In the genomic region with DNA sequence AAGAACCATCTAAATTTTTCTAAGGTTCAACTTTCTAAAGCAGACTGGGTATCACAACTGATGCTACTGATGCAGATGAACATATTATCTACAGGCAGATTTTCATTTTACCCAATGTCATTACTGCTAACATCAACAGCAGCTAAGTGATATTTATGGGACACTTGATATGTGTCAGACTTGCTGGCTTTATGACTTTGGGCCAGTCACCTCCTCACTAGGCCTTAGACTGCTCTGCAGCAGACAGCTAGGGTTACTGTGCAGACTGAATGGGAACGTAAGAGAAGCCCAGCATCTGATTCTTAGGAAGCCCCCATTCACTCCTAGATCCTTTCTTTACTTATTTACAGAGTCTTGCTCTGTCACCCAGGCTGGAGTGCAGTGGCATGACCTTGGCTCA, we compare ENCODE assay signal across 18 cellular contexts.
"Had no signal": no experiment of that assay in that cellular context is flagged by ENCODE, and none has a peak within 500 bp of the region (broad histone marks: within the 10 kb centered on the region; RNA-seq: fewer than 3 reads in every experiment).

No MANE protein-coding gene starts in this region.

- H3K9me3 Mint-ChIP-seq: activated T-helper 17 cell treated with anti-CD3 and anti-CD28 coated beads, Interleukin-2, amount 50 U/mL, for 72 hours; central memory CD8-positive, alpha-beta T cell; natural killer cell; T-helper 1 cell treated with Interleukin-12 subunit alpha and Interleukin-12 subunit beta and Interleukin-4 antibody, amounts not matched to agents 30 μg/mL and 1 μg/mL, for 36 hours had no signal

- DNase-seq: activated CD4-positive, alpha-beta T cell treated with anti-CD3 and anti-CD28 coated beads for 1 hour; activated naive CD4-positive, alpha-beta T cell; activated T-cell treated with anti-CD3 and anti-CD28 coated beads for 4 hours; body of pancreas; left cardiac atrium; lower lobe of right lung; natural killer cell; retina; stimulated activated CD4-positive, alpha-beta T cell treated with anti-CD3 and anti-CD28 coated beads, Interleukin-2, amount 100 ng/mL, for 24 hours; thyroid gland; WERI-Rb-1 had no signal

- H3K4me1 ChIP-seq: lower lobe of right lung, SJSA1, thyroid gland had no signal

- H3K4me3 ChIP-seq: body of pancreas, coronary artery, hepatocyte, lower lobe of right lung, SJSA1, thyroid gland had no signal

- H3K4me2 ChIP-seq: hepatocyte had no signal

- H3K79me2 ChIP-seq: hepatocyte had no signal

- H3K27ac Mint-ChIP-seq: activated T-helper 17 cell treated with anti-CD3 and anti-CD28 coated beads, Interleukin-2, amount 50 U/mL, for 72 hours; natural killer cell; T-helper 1 cell treated with Interleukin-12 subunit alpha and Interleukin-12 subunit beta and Interleukin-4 antibody, amounts not matched to agents 30 μg/mL and 1 μg/mL, for 36 hours had no signal

- H3K27ac ChIP-seq: coronary artery, hepatocyte, lower lobe of right lung, neutrophil, SJSA1, thyroid gland, WERI-Rb-1 had no signal

- H3K27me3 ChIP-seq: body of pancreas, hepatocyte, neutrophil, SJSA1, thyroid gland had no signal

- H3K36me3 Mint-ChIP-seq: natural killer cell had no signal

- H3K4me3 Mint-ChIP-seq: activated T-helper 17 cell treated with anti-CD3 and anti-CD28 coated beads, Interleukin-2, amount 50 U/mL, for 72 hours; central memory CD8-positive, alpha-beta T cell; natural killer cell; T-helper 1 cell treated with Interleukin-12 subunit alpha and Interleukin-12 subunit beta and Interleukin-4 antibody, amounts not matched to agents 30 μg/mL and 1 μg/mL, for 36 hours had no signal

- H2AFZ ChIP-seq: hepatocyte had no signal

- H3K9me3 ChIP-seq: body of pancreas, lower lobe of right lung, neutrophil, SJSA1, thyroid gland had no signal

- H3K27me3 Mint-ChIP-seq: activated T-helper 17 cell treated with anti-CD3 and anti-CD28 coated beads, Interleukin-2, amount 50 U/mL, for 72 hours; central memory CD8-positive, alpha-beta T cell had no signal

- H3K4me1 Mint-ChIP-seq: central memory CD8-positive, alpha-beta T cell had no signal

- ATAC-seq: activated T-helper 17 cell treated with anti-CD3 and anti-CD28 coated beads, Interleukin-2, amount 50 U/mL, for 72 hours; body of pancreas; lower lobe of right lung; natural killer cell had no signal
